In the genomic region with DNA sequence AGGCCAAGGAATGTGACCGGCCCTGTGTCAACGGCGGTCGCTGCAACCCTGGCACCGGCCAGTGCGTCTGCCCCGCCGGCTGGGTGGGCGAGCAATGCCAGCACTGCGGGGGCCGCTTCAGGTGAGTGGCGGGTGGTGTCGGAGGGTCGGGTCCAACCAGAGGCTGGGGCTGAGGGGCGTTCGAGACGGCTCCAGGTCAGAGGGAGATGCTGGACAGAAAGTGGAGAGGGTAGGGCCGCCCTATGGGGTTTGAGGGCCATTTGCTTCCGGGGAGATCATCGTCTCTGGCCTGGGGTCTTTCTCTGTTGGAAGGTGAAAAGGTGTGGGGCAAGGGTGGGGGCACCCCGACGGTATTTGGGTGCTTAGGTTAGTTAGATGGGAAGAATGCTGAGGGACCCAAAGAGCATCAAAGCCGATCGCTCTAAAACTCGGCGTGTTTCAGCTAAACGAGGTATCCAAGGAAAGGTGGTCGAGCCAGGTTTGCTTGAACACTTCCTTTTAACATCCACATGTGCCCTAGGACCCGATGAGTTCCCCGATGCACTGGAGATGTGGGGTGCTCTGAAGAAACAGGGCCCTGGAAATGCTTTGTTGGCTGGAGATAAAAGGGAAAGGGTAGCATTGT, we compare ENCODE assay signal across 8 cellular contexts. TPM values are rescaled to one million over a fixed set of nuclear protein-coding genes. Genes with fewer than 3 reads are reported as not detected.
DNase-seq lines count a peak whose midpoint lies in the region; ATAC-seq and TF ChIP-seq lines count a peak whose summit lies in the region.

No MANE protein-coding gene starts in this region.

- peaks cover 6% of the 10 kb centered on the region for H3K4me1 ChIP-seq in BE2C
- peaks cover 19% of the 10 kb centered on the region for H3K4me1 ChIP-seq in psoas muscle

- peak overlapping the region; percentile 73 for H3K4me3 ChIP-seq in BE2C (ENCODE audit: low read depth, low read length)
- peak overlapping the region; percentile 87 for H3K4me3 ChIP-seq in fibroblast of villous mesenchyme (ENCODE audit: low read depth, low read length)
- peak overlapping the region; percentile 98 for H3K4me3 ChIP-seq in psoas muscle

- H3K27me3 ChIP-seq in BE2C (no peaks in the 10 kb centered on the region), psoas muscle (ENCODE audit: insufficient read depth in 3 of 3, low read length in 2 of 3) (no peaks in the 10 kb centered on the region)

- DNase-seq in BE2C (no peak), fibroblast of villous mesenchyme (ENCODE audit: low read depth) (no peak), psoas muscle (no peak)
- no peak for DNase-seq in effector CD4-positive, alpha-beta T cell
- no peak for DNase-seq in activated effector memory CD4-positive, alpha-beta T cell treated with Interleukin-2 at 50 U/mL for 16 hours

- ATAC-seq in GM21526 (IDR thresholded peaks at IDR 0.05; ENCODE audit: low FRiP score, unreplicated experiment), result peak; percentile 20
- ATAC-seq in SK-N-SH treated with all-trans-retinoic acid at 6 μM for 48 hours, result peak; percentile 23
- ATAC-seq in psoas muscle, result peak in 1 of 4 donors; percentile 21
- no peak for ATAC-seq in HG03520 (IDR thresholded peaks at IDR 0.05; ENCODE audit: unreplicated experiment)

- H3K9me3 ChIP-seq in BE2C (no peaks in the 10 kb centered on the region), psoas muscle (no peaks in the 10 kb centered on the region)

- TF ChIP-seq CTCF in BE2C (IDR thresholded peaks at IDR 0.05; ENCODE audit: low read depth, low read length), result no peak
- TF ChIP-seq CTCF in fibroblast of villous mesenchyme (IDR thresholded peaks at IDR 0.05; ENCODE audit: insufficient read depth, low read depth, low read length), result no peak
- TF ChIP-seq CTCF in psoas muscle (IDR thresholded peaks at IDR 0.05), result no peak

- WGBS in psoas muscle, 3 donors, result 0 to 1% (median 0%) methylated on average over 28 to 30 of the region's 30 CpGs

- H3K36me3 ChIP-seq in BE2C (no peaks in the 10 kb centered on the region), psoas muscle (ENCODE audit: insufficient read depth in 1 of 2, low read depth in 1 of 2) (no peaks in the 10 kb centered on the region)

- peak overlapping the region; percentile 83 for H3K27ac ChIP-seq in psoas muscle

- intact Hi-C loops in psoas muscle (cut with DNase I), result loop anchor here (5.0 kb wide), 1 partner anchor 64 kb away; a partner anchor contains a TSS

TF ChIP-seq in SK-N-SH treated with all-trans-retinoic acid at 6 μM for 48 hours, 23 proteins besides CTCF, POLR2A, EP300 and RAD21:
- no peak for TF ChIP-seq PPARA (CRISPR knock-in tag; IDR thresholded peaks at IDR 0.05; ENCODE audit: borderline replicate concordance)
- TF ChIP-seq TCF4 (CRISPR knock-in tag; IDR thresholded peaks at IDR 0.05; ENCODE audit: borderline replicate concordance), result no peak
- TF ChIP-seq, protein P1, sequence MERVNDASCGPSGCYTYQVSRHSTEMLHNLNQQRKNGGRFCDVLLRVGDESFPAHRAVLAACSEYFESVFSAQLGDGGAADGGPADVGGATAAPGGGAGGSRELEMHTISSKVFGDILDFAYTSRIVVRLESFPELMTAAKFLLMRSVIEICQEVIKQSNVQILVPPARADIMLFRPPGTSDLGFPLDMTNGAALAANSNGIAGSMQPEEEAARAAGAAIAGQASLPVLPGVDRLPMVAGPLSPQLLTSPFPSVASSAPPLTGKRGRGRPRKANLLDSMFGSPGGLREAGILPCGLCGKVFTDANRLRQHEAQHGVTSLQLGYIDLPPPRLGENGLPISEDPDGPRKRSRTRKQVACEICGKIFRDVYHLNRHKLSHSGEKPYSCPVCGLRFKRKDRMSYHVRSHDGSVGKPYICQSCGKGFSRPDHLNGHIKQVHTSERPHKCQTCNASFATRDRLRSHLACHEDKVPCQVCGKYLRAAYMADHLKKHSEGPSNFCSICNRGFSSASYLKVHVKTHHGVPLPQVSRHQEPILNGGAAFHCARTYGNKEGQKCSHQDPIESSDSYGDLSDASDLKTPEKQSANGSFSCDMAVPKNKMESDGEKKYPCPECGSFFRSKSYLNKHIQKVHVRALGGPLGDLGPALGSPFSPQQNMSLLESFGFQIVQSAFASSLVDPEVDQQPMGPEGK (CRISPR knock-in tag; IDR thresholded peaks at IDR 0.05; ENCODE audit: borderline replicate concordance), result no peak
- TF ChIP-seq, protein P2, sequence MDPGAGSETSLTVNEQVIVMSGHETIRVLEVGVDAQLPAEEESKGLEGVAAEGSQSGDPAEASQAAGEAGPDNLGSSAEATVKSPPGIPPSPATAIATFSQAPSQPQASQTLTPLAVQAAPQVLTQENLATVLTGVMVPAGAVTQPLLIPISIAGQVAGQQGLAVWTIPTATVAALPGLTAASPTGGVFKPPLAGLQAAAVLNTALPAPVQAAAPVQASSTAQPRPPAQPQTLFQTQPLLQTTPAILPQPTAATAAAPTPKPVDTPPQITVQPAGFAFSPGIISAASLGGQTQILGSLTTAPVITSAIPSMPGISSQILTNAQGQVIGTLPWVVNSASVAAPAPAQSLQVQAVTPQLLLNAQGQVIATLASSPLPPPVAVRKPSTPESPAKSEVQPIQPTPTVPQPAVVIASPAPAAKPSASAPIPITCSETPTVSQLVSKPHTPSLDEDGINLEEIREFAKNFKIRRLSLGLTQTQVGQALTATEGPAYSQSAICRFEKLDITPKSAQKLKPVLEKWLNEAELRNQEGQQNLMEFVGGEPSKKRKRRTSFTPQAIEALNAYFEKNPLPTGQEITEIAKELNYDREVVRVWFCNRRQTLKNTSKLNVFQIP (CRISPR knock-in tag; IDR thresholded peaks at IDR 0.05; ENCODE audit: borderline replicate concordance, low read depth), result no peak
- no peak for TF ChIP-seq TOX (CRISPR knock-in tag; IDR thresholded peaks at IDR 0.05; ENCODE audit: borderline replicate concordance)
- TF ChIP-seq RARB (CRISPR knock-in tag; IDR thresholded peaks at IDR 0.05), result no peak

RNA-seq across cellular contexts. Expression of a gene that starts 0.7 kb away (rescaled TPM):
- polyA plus RNA-seq in BE2C (2012; ENCODE audit: insufficient read depth, insufficient read length, low read depth), result 20.9 TPM
- total RNA-seq in fibroblast of villous mesenchyme, result 35.4 and 39.3 TPM in 2 replicates
- total RNA-seq in psoas muscle, result 10 to 100 TPM; 14.7 to 18.6 (median 16.8) TPM
- 1 to 10 TPM; 3.9 to 7.6 (median 5.4) TPM for polyA plus RNA-seq in psoas muscle
